In genomic region chr15:101614761-101615160, GRCh38 we compare ENCODE assay signal across 18 cellular contexts. TPM values are rescaled to one million over a fixed set of nuclear protein-coding genes. Genes with fewer than 3 reads are reported as not detected.
A peak's percentile ranks its signal among the peaks of the same experiment; 100 is the strongest.
DNase-seq lines count a peak whose midpoint lies in the region; ATAC-seq and TF ChIP-seq lines count a peak whose summit lies in the region.
"Had no signal": no experiment of that assay in that cellular context is flagged by ENCODE, and none has a peak within 500 bp of the region (broad histone marks: within the 10 kb centered on the region; RNA-seq: fewer than 3 reads in every experiment).

No MANE protein-coding gene starts in this region.

- no peak for DNase-seq in left ventricle myocardium inferior
- no peak for DNase-seq in Right ventricle myocardium inferior (ENCODE audit: missing footprints)
- DNase-seq in glutamatergic neuron, result peak; percentile 42
- DNase-seq in neuronal stem cell (ENCODE audit: low spot score), result no peak
- no peak for DNase-seq in NCI-H1930 (lab: John Stamatoyannopoulos, UW)
- DNase-seq: ACHN; Calu3; CD8-positive, alpha-beta memory T cell; DMS153; Karpas-422; NCI-H1694; NCI-H2081 treated with DMSO at 0.1 percent for 48 hours; NCI-H2171 treated with DMSO at 0.1 percent for 48 hours; OCI-M1 had no signal

- peak overlapping the region; percentile 48 for H3K4me3 Mint-ChIP-seq in glutamatergic neuron (ENCODE audit: unreplicated experiment)
- H3K4me3 Mint-ChIP-seq: CD8-positive, alpha-beta memory T cell had no signal

- H4K8ac ChIP-seq in neuronal stem cell (ENCODE audit: low read depth, low read length), result no peak overlapping the region

- H4K91ac ChIP-seq in neuronal stem cell (ENCODE audit: low read depth, low read length, poor library complexity), result no peak overlapping the region

- no peak overlapping the region for H3K9ac ChIP-seq in neuronal stem cell (ENCODE audit: low read depth, low read length, poor library complexity)
- peak overlapping the region in 1 of 3 donors; percentile 40 for H3K9ac ChIP-seq in skeletal muscle tissue (ENCODE audit: low read depth in 1 of 3, low read length in 3 of 3)

- H3K36me3 ChIP-seq in left ventricle myocardium inferior (no peaks in the 10 kb centered on the region), neuronal stem cell (replicated peaks in 1 of 2; ENCODE audit: control insufficient read depth in 2 of 2, insufficient read depth in 2 of 2, low read length in 2 of 2) (no peaks in the 10 kb centered on the region), skeletal muscle tissue (ENCODE audit: control insufficient read depth in 3 of 3, insufficient read depth in 3 of 3, low read length in 3 of 3) (no peaks in the 10 kb centered on the region)

- intact Hi-C loops in left ventricle myocardium inferior (cut with micrococcal nuclease), result no loop called here
- intact Hi-C loops in Right ventricle myocardium inferior (cut with DNase I), result no loop called here

- no peak overlapping the region for H3K14ac ChIP-seq in neuronal stem cell (ENCODE audit: low read length)

- WGBS in neuronal stem cell (ENCODE audit: extremely low coverage in 2 of 2, insufficient read length in 2 of 2, insufficient replicate concordance in 1 of 2), 2 donors, result no CpG with 5 or more reads among the region's 11 CpGs

- no peak overlapping the region for H2BK12ac ChIP-seq in neuronal stem cell (ENCODE audit: low read length)

- peak overlapping the region; percentile 87 for H3K27ac Mint-ChIP-seq in glutamatergic neuron (ENCODE audit: unreplicated experiment)
- H3K27ac Mint-ChIP-seq: CD8-positive, alpha-beta memory T cell had no signal

- ATAC-seq in Right ventricle myocardium inferior (no peak), GM21528 (IDR thresholded peaks at IDR 0.05; ENCODE audit: low FRiP score, unreplicated experiment) (no peak), GM21529 (IDR thresholded peaks at IDR 0.05; ENCODE audit: unreplicated experiment) (no peak)

- H3K4me3 ChIP-seq in left ventricle myocardium inferior (no peak overlapping the region), neuronal stem cell (ENCODE audit: low read length in 2 of 2) (no peak overlapping the region), skeletal muscle tissue (ENCODE audit: low read length in 3 of 3) (no peak overlapping the region)

- no peaks in the 10 kb centered on the region for H3K36me3 Mint-ChIP-seq in glutamatergic neuron (ENCODE audit: unreplicated experiment)

- no peak overlapping the region for H2BK15ac ChIP-seq in neuronal stem cell (ENCODE audit: low read length)

- H3K4me1 Mint-ChIP-seq in glutamatergic neuron (ENCODE audit: low read depth, unreplicated experiment), result peaks cover 59% of the 10 kb centered on the region

- no peak overlapping the region for H2BK5ac ChIP-seq in neuronal stem cell (ENCODE audit: low read length)

- no peak overlapping the region for H3K18ac ChIP-seq in neuronal stem cell (ENCODE audit: low read length)

- TF ChIP-seq CTCF in left ventricle myocardium inferior (IDR thresholded peaks at IDR 0.05; ENCODE audit: borderline replicate concordance) (no peak), glutamatergic neuron (IDR thresholded peaks at IDR 0.05; ENCODE audit: partially characterized antibody, unreplicated experiment) (no peak)

- H2AK5ac ChIP-seq in neuronal stem cell (ENCODE audit: low read depth, low read length), result peak overlapping the region; percentile 88

- peaks cover 20% of the 10 kb centered on the region for H3K9me3 Mint-ChIP-seq in glutamatergic neuron (ENCODE audit: unreplicated experiment)
- H3K9me3 Mint-ChIP-seq: CD8-positive, alpha-beta memory T cell had no signal

- H3K27ac ChIP-seq in left ventricle myocardium inferior (replicated peaks) (peak overlapping the region; percentile 79), neuronal stem cell (replicated peaks; ENCODE audit: low read length) (no peak overlapping the region), skeletal muscle tissue (ENCODE audit: low read depth, low read length) (peak overlapping the region; percentile 56)
- H3K27ac ChIP-seq: 22Rv1 had no signal

- peaks cover 21% of the 10 kb centered on the region for H3K27me3 Mint-ChIP-seq in glutamatergic neuron (ENCODE audit: unreplicated experiment)
- H3K27me3 Mint-ChIP-seq: CD8-positive, alpha-beta memory T cell had no signal

- peaks cover 81% of the 10 kb centered on the region for H3K4me1 ChIP-seq in left ventricle myocardium inferior
- H3K4me1 ChIP-seq in neuronal stem cell (ENCODE audit: control insufficient read depth in 2 of 2, insufficient read depth in 1 of 2, low read depth in 1 of 2, low read length in 2 of 2), result peaks cover 17 to 30% of the 10 kb centered on the region in 2 donors
- peaks cover 88 to 99% (median 93%) of the 10 kb centered on the region in 3 donors for H3K4me1 ChIP-seq in skeletal muscle tissue (ENCODE audit: control insufficient read depth in 3 of 3, insufficient read depth in 3 of 3, low read length in 3 of 3)

- H3K9me3 ChIP-seq in left ventricle myocardium inferior (replicated peaks) (no peaks in the 10 kb centered on the region), neuronal stem cell (replicated peaks in 1 of 2; ENCODE audit: control insufficient read depth in 2 of 2, insufficient read depth in 1 of 2, low read depth in 1 of 2, low read length in 2 of 2) (no peaks in the 10 kb centered on the region), skeletal muscle tissue (ENCODE audit: control insufficient read depth in 3 of 3, low read length in 3 of 3) (no peaks in the 10 kb centered on the region)

- no peak overlapping the region for H2BK120ac ChIP-seq in neuronal stem cell (ENCODE audit: low read depth, low read length)

- H3K4me2 ChIP-seq in neuronal stem cell (ENCODE audit: insufficient read depth, low read length, poor library complexity, severe bottlenecking), result no peak overlapping the region

- no peak overlapping the region for H2AFZ ChIP-seq in neuronal stem cell (ENCODE audit: low read length)

- H3K79me1 ChIP-seq in neuronal stem cell (ENCODE audit: low read depth, low read length), result no peaks in the 10 kb centered on the region

- H3K27me3 ChIP-seq in left ventricle myocardium inferior (ENCODE audit: low read depth) (no peaks in the 10 kb centered on the region), neuronal stem cell (ENCODE audit: control insufficient read depth in 3 of 3, insufficient read depth in 3 of 3, low read depth in 1 of 3, low read length in 3 of 3) (no peaks in the 10 kb centered on the region), skeletal muscle tissue (ENCODE audit: control insufficient read depth in 3 of 3, insufficient read depth in 3 of 3, low read length in 3 of 3) (no peaks in the 10 kb centered on the region)

- no peak overlapping the region for H3K23ac ChIP-seq in neuronal stem cell (ENCODE audit: low read depth, low read length, poor library complexity)

- H3K4ac ChIP-seq in neuronal stem cell (ENCODE audit: low read length), result no peak overlapping the region

RNA-seq across cellular contexts. Expression of gene TM2D3, which starts 37.4 kb away (rescaled TPM):
- 50.6 TPM for total RNA-seq in left ventricle myocardium inferior
- 49.9 TPM for total RNA-seq in Right ventricle myocardium inferior
- total RNA-seq in glutamatergic neuron (ENCODE audit: unreplicated experiment), result 58.6 TPM
- 31.2 TPM for polyA plus RNA-seq in neuronal stem cell (2013, experiment 1 of 2)
- polyA plus RNA-seq in neuronal stem cell (2013, experiment 2 of 2), result 30.8 TPM
- 49.6 TPM for total RNA-seq in skeletal muscle tissue
